28 cellular contexts compared by ENCODE assay signal in genomic region chr10:70391654-70392053, GRCh38. TPM values are rescaled to one million over a fixed set of nuclear protein-coding genes. Genes with fewer than 3 reads are reported as not detected.
"Had no signal": no experiment of that assay in that cellular context is flagged by ENCODE, and none has a peak within 500 bp of the region (broad histone marks: within the 10 kb centered on the region; RNA-seq: fewer than 3 reads in every experiment).

No MANE protein-coding gene starts in this region.

- H3K4me3 ChIP-seq: breast epithelium, SK-N-MC had no signal

- H3K9me3 ChIP-seq: breast epithelium had no signal

- ATAC-seq: activated CD8-positive, alpha-beta memory T cell treated with anti-CD3 and anti-CD28 coated beads, Interleukin-2, amount 10 ng/mL, durations not matched to agents 7 days and 5 days; T-cell had no signal

- H3K27ac ChIP-seq: breast epithelium, SK-N-MC had no signal

- H3K27ac Mint-ChIP-seq: activated B cell treated with CpG ODN at 0.5 μM for 24 hours; activated CD4-positive, alpha-beta T cell treated with anti-CD3 and anti-CD28 coated beads, Interleukin-2, amount 10 ng/mL, durations not matched to agents 24 days and 14 days; activated CD8-positive, alpha-beta memory T cell treated with anti-CD3 and anti-CD28 coated beads, Interleukin-2, amount 10 ng/mL, durations not matched to agents 7 days and 5 days; activated naive CD4-positive, alpha-beta T cell treated with anti-CD3 and anti-CD28 coated beads, Interleukin-2, amount 10 ng/mL, durations not matched to agents 7 days and 5 days; activated naive CD8-positive, alpha-beta T cell treated with anti-CD3 and anti-CD28 coated beads for 36 hours; activated T-cell treated with anti-CD3 and anti-CD28 coated beads, Interleukin-2, amount 50 U/mL, for 24 hours; T-cell had no signal

- H3K9me3 Mint-ChIP-seq: activated B cell treated with CpG ODN at 0.5 μM for 24 hours; activated CD4-positive, alpha-beta T cell treated with anti-CD3 and anti-CD28 coated beads, Interleukin-2, amount 10 ng/mL, durations not matched to agents 24 days and 14 days; activated naive CD4-positive, alpha-beta T cell treated with anti-CD3 and anti-CD28 coated beads, Interleukin-2, amount 10 ng/mL, durations not matched to agents 7 days and 5 days; activated naive CD8-positive, alpha-beta T cell treated with anti-CD3 and anti-CD28 coated beads for 36 hours; activated T-cell treated with anti-CD3 and anti-CD28 coated beads, Interleukin-2, amount 50 U/mL, for 24 hours; T-cell had no signal

- H3K36me3 Mint-ChIP-seq: activated CD8-positive, alpha-beta memory T cell treated with anti-CD3 and anti-CD28 coated beads, Interleukin-2, amount 10 ng/mL, durations not matched to agents 7 days and 5 days; activated naive CD4-positive, alpha-beta T cell treated with anti-CD3 and anti-CD28 coated beads, Interleukin-2, amount 10 ng/mL, durations not matched to agents 7 days and 5 days; activated naive CD8-positive, alpha-beta T cell treated with anti-CD3 and anti-CD28 coated beads for 36 hours; T-cell had no signal

- H3K36me3 ChIP-seq: breast epithelium had no signal

- H3K4me1 ChIP-seq: breast epithelium had no signal

- H3K27me3 ChIP-seq: breast epithelium had no signal

- H3K4me3 Mint-ChIP-seq: activated B cell treated with CpG ODN at 0.5 μM for 24 hours; activated CD4-positive, alpha-beta T cell treated with anti-CD3 and anti-CD28 coated beads, Interleukin-2, amount 10 ng/mL, durations not matched to agents 24 days and 14 days; activated CD8-positive, alpha-beta memory T cell treated with anti-CD3 and anti-CD28 coated beads, Interleukin-2, amount 10 ng/mL, durations not matched to agents 7 days and 5 days; activated naive CD4-positive, alpha-beta T cell treated with anti-CD3 and anti-CD28 coated beads, Interleukin-2, amount 10 ng/mL, durations not matched to agents 7 days and 5 days; activated naive CD8-positive, alpha-beta T cell treated with anti-CD3 and anti-CD28 coated beads for 36 hours; activated T-cell treated with anti-CD3 and anti-CD28 coated beads, Interleukin-2, amount 50 U/mL, for 24 hours; T-cell had no signal

- DNase-seq: activated B cell treated with CpG ODN at 0.5 μM for 24 hours; activated CD4-positive, alpha-beta T cell treated with anti-CD3 and anti-CD28 coated beads for 1 hour; activated CD4-positive, alpha-beta T cell treated with anti-CD3 and anti-CD28 coated beads, Interleukin-2, amount 10 ng/mL, durations not matched to agents 24 days and 14 days; activated CD4-positive, alpha-beta T cell treated with anti-CD3 and anti-CD28 coated beads, Interleukin-2, amount 50 U/mL, for 48 hours; activated CD8-positive, alpha-beta memory T cell treated with anti-CD3 and anti-CD28 coated beads, Interleukin-2, amount 10 ng/mL, durations not matched to agents 7 days and 5 days; activated gamma-delta T cell treated with Interleukin-2 at 50 U/mL for 16 hours; activated naive CD4-positive, alpha-beta T cell treated with anti-CD3 and anti-CD28 coated beads, Interleukin-2, amount 10 ng/mL, durations not matched to agents 7 days and 5 days; activated naive CD8-positive, alpha-beta T cell treated with anti-CD3 and anti-CD28 coated beads for 36 hours; activated T-cell treated with anti-CD3 and anti-CD28 coated beads, Interleukin-2, amount 50 U/mL, for 24 hours; anterior cingulate cortex; central memory CD4-positive, alpha-beta T cell; KBM-7; NCI-H1092; NCI-H1417; NCI-H1930; NCI-H2171; NCI-H345; NCI-H510A; NCI-H526 treated with DMSO at 0.1 percent for 48 hours; NCI-H82; T-cell; T-helper 2 cell; T1000 had no signal

RNA-seq across cellular contexts. Expression of gene NODAL, which starts 49.8 kb away (rescaled TPM):
- total RNA-seq: activated B cell treated with CpG ODN at 0.5 μM for 24 hours; activated CD4-positive, alpha-beta T cell treated with anti-CD3 and anti-CD28 coated beads, Interleukin-2, amount 10 ng/mL, durations not matched to agents 24 days and 14 days; activated CD8-positive, alpha-beta memory T cell treated with anti-CD3 and anti-CD28 coated beads, Interleukin-2, amount 10 ng/mL, durations not matched to agents 7 days and 5 days; activated naive CD8-positive, alpha-beta T cell treated with anti-CD3 and anti-CD28 coated beads for 36 hours; breast epithelium; LHCN-M2; M059J; OCI-LY7; T-cell had no signal
